In the genomic region with DNA sequence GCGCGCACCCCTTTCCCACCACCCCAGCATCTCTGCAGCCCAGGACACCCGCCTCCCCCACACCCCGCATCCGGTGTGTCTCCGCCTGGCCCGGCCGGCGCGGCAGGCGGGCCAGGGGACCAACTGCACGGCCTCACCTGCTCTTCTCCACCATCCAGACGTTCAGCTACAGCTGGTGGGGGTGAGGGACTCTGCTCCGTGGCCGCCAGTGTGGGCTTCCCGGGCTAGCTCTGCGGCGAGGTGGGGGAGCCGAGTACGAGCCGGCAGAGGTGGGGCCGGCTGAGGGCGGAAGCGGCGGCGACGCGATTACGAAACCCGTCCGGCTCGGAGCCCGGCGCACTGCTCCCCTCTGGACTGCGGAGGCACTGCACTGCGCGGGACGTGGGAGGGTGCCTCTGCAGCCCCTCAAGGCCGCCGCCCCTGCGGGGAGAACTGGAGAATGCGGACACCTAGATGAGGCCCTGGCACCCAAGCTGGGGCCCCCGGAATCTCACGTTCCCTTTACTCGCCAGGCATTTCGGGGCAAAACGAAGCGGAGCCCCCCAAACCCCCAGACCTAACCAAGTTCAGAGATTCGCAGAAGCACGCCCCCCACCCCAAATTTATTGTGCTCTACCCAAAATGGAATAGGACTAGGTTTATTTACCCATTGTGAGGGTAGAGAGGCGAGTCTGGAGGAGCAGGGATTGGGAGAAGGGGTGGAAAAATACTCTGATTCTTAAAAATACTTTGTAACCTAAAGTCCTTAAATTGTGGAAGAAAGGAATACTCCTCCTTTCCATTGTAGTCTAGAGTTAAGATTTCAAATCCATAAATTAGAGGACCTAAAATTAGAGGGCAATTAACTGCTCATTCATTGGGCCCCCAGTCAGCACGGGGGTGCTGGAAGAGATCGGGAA, we compare ENCODE assay signal across 8 cellular contexts. TPM values are rescaled to one million over a fixed set of nuclear protein-coding genes. Genes with fewer than 3 reads are reported as not detected.
A peak's percentile ranks its signal among the peaks of the same experiment; 100 is the strongest.
DNase-seq lines count a peak whose midpoint lies in the region; ATAC-seq and TF ChIP-seq lines count a peak whose summit lies in the region.

A gene with protein sequence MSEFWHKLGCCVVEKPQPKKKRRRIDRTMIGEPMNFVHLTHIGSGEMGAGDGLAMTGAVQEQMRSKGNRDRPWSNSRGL (minus strand): TSS at position 281 of the 899 bp plus-strand sequence. CDS start 3,892 bp downstream, outside the sequence.

- ATAC-seq in GM18909 (IDR thresholded peaks at IDR 0.05; ENCODE audit: poor library complexity, unreplicated experiment): peak; percentile 84
- ATAC-seq in HG03175 (IDR thresholded peaks at IDR 0.05; ENCODE audit: unreplicated experiment): peak; percentile 88
- ATAC-seq in left colon: peak; percentile 89

- intact Hi-C loops in left colon (cut with DNase I, micrococcal nuclease): no loop called here

- DNase-seq in AG09319 (ENCODE audit: extremely low read depth, low read depth) (peak; percentile 35), NCI-H460 (ENCODE audit: extremely low read depth, low read depth) (peak; percentile 82), left colon (peak; percentile 81 to 89)
- DNase-seq in activated CD4-positive, alpha-beta T cell treated with anti-CD3 and anti-CD28 coated beads for 24 hours (ENCODE audit: low read depth in 2 of 2): peak; percentile 70 to 75
- peak; percentile 83 to 87 for DNase-seq in stimulated activated CD4-positive, alpha-beta T cell treated with anti-CD3 and anti-CD28 coated beads, Interleukin-2, amount 100 ng/mL, for 24 hours

- TF ChIP-seq CTCF in AG09319 (IDR thresholded peaks at IDR 0.05; ENCODE audit: low read depth, low read length): peak; percentile 74

- H3K27ac ChIP-seq in cingulate gyrus (ENCODE audit: low read depth, low read length): peak within 1 kb of the TSS; percentile 95

RNA-seq across cellular contexts. Expression of the gene that starts here (rescaled TPM):
- 100 and 101 TPM in 2 replicates for total RNA-seq in NCI-H460 (2014; rRNA removed; shearing (Covaris generic))
- 101 and 114 TPM in 2 replicates for polyA plus RNA-seq in NCI-H460 (2014; cell fraction: nucleus; rRNA removed)
- total RNA-seq in left colon: 10 to 100 TPM; 65.5 to 74.4 TPM

Comparison
In these comparisons a context has a peak if more than half of its experiments do, and no peak if none do; other contexts are left out.
1. Peak in every context shown above with its lines: DNase-seq, ATAC-seq and H3K27ac ChIP-seq.
2. DNase-seq: peak in every context shown above with its lines; median percentile 85 in left colon; 85 in stimulated activated CD4-positive, alpha-beta T cell treated with anti-CD3 and anti-CD28 coated beads, Interleukin-2, amount 100 ng/mL, for 24 hours; 82 in NCI-H460; 72 in activated CD4-positive, alpha-beta T cell treated with anti-CD3 and anti-CD28 coated beads for 24 hours; 35 in AG09319.